Comparison of ENCODE assay signal across 7 cellular contexts in genomic region chr1:184829496-184829895, GRCh38.
DNase-seq lines count a peak whose midpoint lies in the region; ATAC-seq and TF ChIP-seq lines count a peak whose summit lies in the region.
"Not testable (repeated sequence)": the region's sequence is repeated elsewhere in the genome, so short reads cannot be mapped to it uniquely, and the experiment has no call there.

No MANE protein-coding gene starts in this region.

- DNase-seq in T-helper 17 cell; coronary artery (ENCODE audit: low spot score); heart right ventricle; right cardiac atrium; aorta: not testable (repeated sequence)
- DNase-seq in psoas muscle = peak in 1 of 2 donors; percentile 67

- not testable (repeated sequence) for TF ChIP-seq CTCF in coronary artery (IDR thresholded peaks at IDR 0.05); heart right ventricle (IDR thresholded peaks at IDR 0.05); psoas muscle (IDR thresholded peaks at IDR 0.05)

- H3K27ac ChIP-seq in coronary artery (peak overlapping the region; percentile 78 to 81), heart right ventricle (peak overlapping the region in 7 of 10 donors; percentile 36 to 94 (median 91)), right cardiac atrium (ENCODE audit: low read length) (peak overlapping the region; percentile 48), psoas muscle (peak overlapping the region; percentile 92), skeletal muscle tissue (ENCODE audit: low read depth, low read length) (peak overlapping the region; percentile 67), aorta (ENCODE audit: low read depth in 1 of 2, low read length in 2 of 2) (peak overlapping the region; percentile 77 to 98)

- peaks cover 6 to 65% (median 49%) of the 10 kb centered on the region in 9 donors for H3K4me1 ChIP-seq in heart right ventricle
- peaks cover 14% of the 10 kb centered on the region for H3K4me1 ChIP-seq in right cardiac atrium (ENCODE audit: control insufficient read depth, insufficient read depth, low read length)
- H3K4me1 ChIP-seq in psoas muscle = peaks cover 52% of the 10 kb centered on the region
- H3K4me1 ChIP-seq in skeletal muscle tissue (ENCODE audit: control insufficient read depth in 3 of 3, insufficient read depth in 3 of 3, low read length in 3 of 3) = peaks cover 43 to 49% (median 45%) of the 10 kb centered on the region in 3 donors
- H3K4me1 ChIP-seq in aorta (ENCODE audit: control insufficient read depth in 1 of 2, insufficient read depth in 2 of 2, low read length in 2 of 2) = peaks cover 6 to 12% of the 10 kb centered on the region in 2 donors

- H3K27ac Mint-ChIP-seq in T-helper 17 cell = peak overlapping the region; percentile 83

- not testable (repeated sequence) for H3K4me3 ChIP-seq in coronary artery; heart right ventricle; right cardiac atrium (ENCODE audit: low read length); psoas muscle; skeletal muscle tissue (ENCODE audit: low read length in 3 of 3); aorta (ENCODE audit: low read length in 2 of 2)

- peaks cover 11% of the 10 kb centered on the region for H3K4me1 Mint-ChIP-seq in T-helper 17 cell

- H3K9me3 ChIP-seq in T-helper 17 cell (ENCODE audit: control insufficient read depth, low read length, poor library complexity, severe bottlenecking); heart right ventricle; right cardiac atrium (ENCODE audit: control insufficient read depth, low read length); psoas muscle; skeletal muscle tissue (ENCODE audit: control insufficient read depth in 3 of 3, low read length in 3 of 3); aorta (ENCODE audit: control insufficient read depth, low read length): not testable (repeated sequence)

- H3K36me3 ChIP-seq in heart right ventricle = peaks cover 0 to 32% (median 12%) of the 10 kb centered on the region in 9 donors
- H3K36me3 ChIP-seq in psoas muscle (ENCODE audit: insufficient read depth in 1 of 2, low read depth in 1 of 2); skeletal muscle tissue (ENCODE audit: control insufficient read depth in 3 of 3, insufficient read depth in 3 of 3, low read length in 3 of 3); aorta (ENCODE audit: control insufficient read depth in 1 of 2, insufficient read depth in 2 of 2, low read length in 1 of 2): not testable (repeated sequence)

- not testable (repeated sequence) for H3K9ac ChIP-seq in skeletal muscle tissue (ENCODE audit: low read depth in 1 of 3, low read length in 3 of 3)

- not testable (repeated sequence) for H3K4me3 Mint-ChIP-seq in T-helper 17 cell

- H3K36me3 Mint-ChIP-seq in T-helper 17 cell (ENCODE audit: low read depth) = peaks cover 17% of the 10 kb centered on the region

- H3K27me3 ChIP-seq in heart right ventricle; right cardiac atrium (ENCODE audit: control insufficient read depth, insufficient read depth); psoas muscle (ENCODE audit: insufficient read depth in 3 of 3, low read length in 2 of 3); skeletal muscle tissue (ENCODE audit: control insufficient read depth in 3 of 3, insufficient read depth in 3 of 3, low read length in 3 of 3); aorta (ENCODE audit: control insufficient read depth in 1 of 2, insufficient read depth in 2 of 2, low read length in 1 of 2): not testable (repeated sequence)

- H3K27me3 Mint-ChIP-seq in T-helper 17 cell = not testable (repeated sequence)

- WGBS in heart right ventricle, 2 donors = 84 to 86% methylated on average over 6 of the region's 6 CpGs
- 89% methylated on average over 6 of the region's 6 CpGs for WGBS in right cardiac atrium
- 30 to 51% (median 32%) methylated on average over 6 of the region's 6 CpGs for WGBS in psoas muscle, 3 donors
- 21 to 28% methylated on average over 6 of the region's 6 CpGs for WGBS in aorta, 2 donors

- intact Hi-C loops in heart right ventricle (cut with DNase I) = loop anchor here in 3 of 10 donors (2.0 to 5.0 kb wide), 3 partner anchors 48 to 143 kb away; partner anchors contain the start of gene NIBAN1 (in 2 of the 3)
- intact Hi-C loops in right cardiac atrium (cut with DNase I) = loop anchor here in 1 of 4 donors (10.0 kb wide), 1 partner anchor 65 kb away; no protein-coding TSS in a partner anchor
- intact Hi-C loops in psoas muscle (cut with DNase I) = loop anchor here in 1 of 2 donors (5.0 kb wide), 1 partner anchor 63 kb away; no protein-coding TSS in a partner anchor
- intact Hi-C loops in aorta (cut with DNase I) = loop anchor here (5.0 kb wide), 3 partner anchors 53 to 143 kb away; partner anchors contain the start of gene NIBAN1 (in 2 of the 2)

- not testable (repeated sequence) for ATAC-seq in T-helper 17 cell; heart right ventricle; right cardiac atrium; aorta (ENCODE audit: low FRiP score)
- peak; percentile 45 to 62 (median 52) for ATAC-seq in psoas muscle
